In the genomic region with DNA sequence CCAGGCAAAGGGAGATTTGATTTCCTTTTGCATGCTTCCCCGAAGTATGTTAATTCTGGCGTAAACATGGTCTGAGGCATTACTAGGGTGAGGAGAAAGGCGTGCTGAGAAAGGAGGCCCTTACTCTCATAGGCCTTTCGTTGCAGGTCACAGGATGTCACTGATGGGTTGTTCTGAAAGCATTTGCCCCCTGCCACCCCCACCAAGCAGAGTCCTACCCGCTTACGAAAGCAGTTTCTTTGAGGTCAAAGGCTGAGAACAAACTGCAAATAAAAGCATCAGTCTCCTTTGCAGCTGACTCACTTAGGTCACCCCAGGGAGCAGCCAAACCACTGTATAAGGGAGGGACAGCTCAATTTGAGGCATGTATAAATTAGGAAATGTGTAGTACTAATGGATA, we compare ENCODE assay signal across 14 cellular contexts. TPM values are rescaled to one million over a fixed set of nuclear protein-coding genes. Genes with fewer than 3 reads are reported as not detected.
DNase-seq lines count a peak whose midpoint lies in the region; ATAC-seq, FAIRE-seq and TF ChIP-seq lines count a peak whose summit lies in the region.
"Had no signal": no experiment of that assay in that cellular context is flagged by ENCODE, and none has a peak within 500 bp of the region (broad histone marks: within the 10 kb centered on the region; RNA-seq: fewer than 3 reads in every experiment).

No MANE protein-coding gene starts in this region.

- H3K9me3 ChIP-seq in heart left ventricle: no peaks in the 10 kb centered on the region

- intact Hi-C loops in heart left ventricle (cut with DNase I): loop anchor here in 1 of 10 donors (10.0 kb wide), 1 partner anchor 151 kb away; no protein-coding TSS in a partner anchor
- intact Hi-C loops in cardiac septum (cut with DNase I): no loop called here

- no peaks in the 10 kb centered on the region for H3K27me3 ChIP-seq in heart left ventricle

- FAIRE-seq in GM12891 (lab: Jason Lieb, UNC): no peak

- peaks cover 0 to 18% (median 0%) of the 10 kb centered on the region in 12 donors for H3K4me1 ChIP-seq in heart left ventricle

- no peak overlapping the region for H3K27ac Mint-ChIP-seq in stimulated activated memory B cell treated with anti-CD40 and anti-IgM and Interleukin-4, amounts not matched to agents 10 μg/mL and 1 μg/mL and 100 μg/mL, for 72 hours
- H3K27ac Mint-ChIP-seq: activated CD4-positive, alpha-beta T cell treated with anti-CD3 and anti-CD28 coated beads, Interleukin-2, amount 10 ng/mL, durations not matched to agents 7 days and 5 days; activated naive CD4-positive, alpha-beta T cell treated with anti-CD3 and anti-CD28 coated beads for 36 hours had no signal

- no peaks in the 10 kb centered on the region for H3K9me3 Mint-ChIP-seq in stimulated activated memory B cell treated with anti-CD40 and anti-IgM and Interleukin-4, amounts not matched to agents 10 μg/mL and 1 μg/mL and 100 μg/mL, for 72 hours
- H3K9me3 Mint-ChIP-seq: activated CD4-positive, alpha-beta T cell treated with anti-CD3 and anti-CD28 coated beads, Interleukin-2, amount 10 ng/mL, durations not matched to agents 7 days and 5 days; activated naive CD4-positive, alpha-beta T cell treated with anti-CD3 and anti-CD28 coated beads for 36 hours had no signal

- 76 to 86% (median 79%) methylated on average over 6 of the region's 6 CpGs for WGBS in heart left ventricle, 4 donors

- DNase-seq in heart left ventricle (no peak), cardiac septum (ENCODE audit: low spot score) (no peak), iris pigment epithelial cell (ENCODE audit: low read depth) (peak; percentile 79), renal cortical epithelial cell (ENCODE audit: low read depth) (peak; percentile 82), GM12891 (ENCODE audit: insufficient read length, low spot score) (no peak), foreskin melanocyte (no peak)
- DNase-seq: activated CD4-positive, alpha-beta T cell treated with anti-CD3 and anti-CD28 coated beads, Interleukin-2, amount 10 ng/mL, durations not matched to agents 7 days and 5 days; activated naive CD4-positive, alpha-beta T cell treated with anti-CD3 and anti-CD28 coated beads for 36 hours; effector memory CD4-positive, alpha-beta T cell; NCI-H1048; NCI-H526; occipital lobe had no signal

- no peaks in the 10 kb centered on the region for H3K36me3 ChIP-seq in heart left ventricle

- ATAC-seq in heart left ventricle: peak in 3 of 4 donors; percentile 34 to 56 (median 50)
- ATAC-seq in stimulated activated memory B cell treated with anti-CD40 and anti-IgM and Interleukin-4, amounts not matched to agents 10 μg/mL and 1 μg/mL and 100 μg/mL, for 72 hours: no peak
- no peak for ATAC-seq in HG02571 (IDR thresholded peaks at IDR 0.05; ENCODE audit: unreplicated experiment)

- no peak for TF ChIP-seq CTCF in heart left ventricle (IDR thresholded peaks at IDR 0.05)

- peak overlapping the region in 9 of 12 donors; percentile 19 to 80 (median 52) for H3K27ac ChIP-seq in heart left ventricle

- no peaks in the 10 kb centered on the region for H3K27me3 Mint-ChIP-seq in stimulated activated memory B cell treated with anti-CD40 and anti-IgM and Interleukin-4, amounts not matched to agents 10 μg/mL and 1 μg/mL and 100 μg/mL, for 72 hours
- H3K27me3 Mint-ChIP-seq: activated CD4-positive, alpha-beta T cell treated with anti-CD3 and anti-CD28 coated beads, Interleukin-2, amount 10 ng/mL, durations not matched to agents 7 days and 5 days had no signal

- no peaks in the 10 kb centered on the region for H3K4me1 Mint-ChIP-seq in stimulated activated memory B cell treated with anti-CD40 and anti-IgM and Interleukin-4, amounts not matched to agents 10 μg/mL and 1 μg/mL and 100 μg/mL, for 72 hours
- H3K4me1 Mint-ChIP-seq: activated CD4-positive, alpha-beta T cell treated with anti-CD3 and anti-CD28 coated beads, Interleukin-2, amount 10 ng/mL, durations not matched to agents 7 days and 5 days had no signal

- H3K4me3 ChIP-seq in heart left ventricle: no peak overlapping the region

- no peak overlapping the region for H3K4me3 Mint-ChIP-seq in stimulated activated memory B cell treated with anti-CD40 and anti-IgM and Interleukin-4, amounts not matched to agents 10 μg/mL and 1 μg/mL and 100 μg/mL, for 72 hours
- H3K4me3 Mint-ChIP-seq: activated CD4-positive, alpha-beta T cell treated with anti-CD3 and anti-CD28 coated beads, Interleukin-2, amount 10 ng/mL, durations not matched to agents 7 days and 5 days; activated naive CD4-positive, alpha-beta T cell treated with anti-CD3 and anti-CD28 coated beads for 36 hours had no signal

- no peak for TF ChIP-seq POLR2A in heart left ventricle (IDR thresholded peaks at IDR 0.05)
- no peak for TF ChIP-seq POLR2A in GM12891 (IDR thresholded peaks at IDR 0.05; ENCODE audit: low read depth, low read length)

- no peaks in the 10 kb centered on the region for H3K36me3 Mint-ChIP-seq in stimulated activated memory B cell treated with anti-CD40 and anti-IgM and Interleukin-4, amounts not matched to agents 10 μg/mL and 1 μg/mL and 100 μg/mL, for 72 hours

TF ChIP-seq in GM12891, 5 proteins besides CTCF, POLR2A, EP300 and RAD21:
- TF ChIP-seq PAX5 (IDR thresholded peaks at IDR 0.05; ENCODE audit: insufficient read depth, low read length, severe bottlenecking) (no peak), POU2F2 (IDR thresholded peaks at IDR 0.05; ENCODE audit: low read depth, low read length) (no peak), SPI1 (IDR thresholded peaks at IDR 0.05; ENCODE audit: low read depth, low read length) (no peak), TAF1 (IDR thresholded peaks at IDR 0.05; ENCODE audit: low read depth, low read length) (no peak), POLR2AphosphoS5 (IDR thresholded peaks at IDR 0.05; ENCODE audit: low read depth, low read length) (no peak)

RNA-seq across cellular contexts. Expression of gene BPGM, which starts 57.1 kb away (rescaled TPM):
- total RNA-seq in heart left ventricle (10 to 100 TPM; 12.3 to 17.8 (median 14.9) TPM), cardiac septum (13.2 TPM), renal cortical epithelial cell (45.8 and 118 TPM in 2 replicates)
- 10 to 100 TPM; 15.4 to 26.0 TPM for polyA plus RNA-seq in heart left ventricle
- 10.0 TPM for polyA plus RNA-seq in GM12891 (2012; ENCODE audit: low read depth, missing spikeins)

Comparison
In these comparisons a context has a peak if more than half of its experiments do, and no peak if none do; other contexts are left out.
1. ATAC-seq: peak in heart left ventricle (3 of 4); none in stimulated activated memory B cell treated with anti-CD40 and anti-IgM and Interleukin-4, amounts not matched to agents 10 μg/mL and 1 μg/mL and 100 μg/mL, for 72 hours (single experiment) and HG02571 (single experiment).
2. DNase-seq: peak in iris pigment epithelial cell (single experiment) and renal cortical epithelial cell (single experiment); none in heart left ventricle (0 of 5), cardiac septum (single experiment), GM12891 (single experiment) and foreskin melanocyte (single experiment).